8 cellular contexts compared by ENCODE assay signal in genomic region chr12:96578526-96579125, GRCh38.
DNase-seq lines count a peak whose midpoint lies in the region; ATAC-seq and TF ChIP-seq lines count a peak whose summit lies in the region.

No MANE protein-coding gene starts in this region.

- no peak overlapping the region for H3K4me3 Mint-ChIP-seq in activated CD4-positive, alpha-beta T cell treated with anti-CD3 and anti-CD28 coated beads for 36 hours

- H3K4me1 ChIP-seq in breast epithelium (no peaks in the 10 kb centered on the region), right lobe of liver (no peaks in the 10 kb centered on the region)

- intact Hi-C loops in activated CD4-positive, alpha-beta T cell treated with anti-CD3 and anti-CD28 coated beads for 36 hours (cut with DNase I, micrococcal nuclease), result loop anchor here (1.0 to 10.0 kb wide), 9 partner anchors 142 to 1819 kb away; no protein-coding TSS in a partner anchor
- intact Hi-C loops in breast epithelium (cut with DNase I; ENCODE audit: low total_unique reads), result no loop called here
- intact Hi-C loops in right lobe of liver (cut with DNase I), result no loop called here

- no peak for DNase-seq in activated CD4-positive, alpha-beta T cell treated with anti-CD3 and anti-CD28 coated beads for 36 hours
- no peak for DNase-seq in activated CD4-positive, alpha-beta T cell treated with anti-CD3 and anti-CD28 coated beads, Interleukin-2, amount 50 U/mL, for 4 hours
- DNase-seq in HT-29 (ENCODE audit: low spot score), result peak; percentile 54
- peak; percentile 73 for DNase-seq in NCI-H774 (lab: John Stamatoyannopoulos, UW)
- no peak for DNase-seq in breast epithelium (ENCODE audit: low spot score in 2 of 2)
- no peak for DNase-seq in right lobe of liver
- no peak for DNase-seq in occipital lobe (lab: John Stamatoyannopoulos, UW)

- no peak overlapping the region for H3K4me3 ChIP-seq in breast epithelium
- H3K4me3 ChIP-seq in right lobe of liver, result no peak overlapping the region

- TF ChIP-seq CTCF in breast epithelium (IDR thresholded peaks at IDR 0.05) (peak in 2 of 3 donors; percentile 50 to 64), right lobe of liver (IDR thresholded peaks at IDR 0.05) (peak; percentile 57 to 71 (median 62))

- H3K27ac Mint-ChIP-seq in activated CD4-positive, alpha-beta T cell treated with anti-CD3 and anti-CD28 coated beads for 36 hours, result no peak overlapping the region

- TF ChIP-seq POLR2A in breast epithelium (IDR thresholded peaks at IDR 0.05) (no peak), right lobe of liver (IDR thresholded peaks at IDR 0.05) (no peak)

- H3K9me3 ChIP-seq in breast epithelium (no peaks in the 10 kb centered on the region), right lobe of liver (no peaks in the 10 kb centered on the region)

- CTCF ChIA-PET in activated CD4-positive, alpha-beta T cell treated with anti-CD3 and anti-CD28 coated beads for 36 hours (lab: Charles Lee), result interaction anchor here (0.9 to 5.5 kb wide), 9 partner anchors 10 to 1382 kb away, joined by 3 to 24 read pairs (median 3); no protein-coding TSS in a partner anchor

- no peak overlapping the region for H3K27ac ChIP-seq in breast epithelium
- H3K27ac ChIP-seq in right lobe of liver, result no peak overlapping the region

- no peaks in the 10 kb centered on the region for H3K4me1 Mint-ChIP-seq in activated CD4-positive, alpha-beta T cell treated with anti-CD3 and anti-CD28 coated beads for 36 hours

- peak; percentile 86 for ATAC-seq in activated CD4-positive, alpha-beta T cell treated with anti-CD3 and anti-CD28 coated beads for 36 hours
- peak; percentile 94 for ATAC-seq in GM21619 (IDR thresholded peaks at IDR 0.05; ENCODE audit: unreplicated experiment)
- ATAC-seq in right lobe of liver, result peak; percentile 73 to 83 (median 78)

- no peaks in the 10 kb centered on the region for H3K36me3 Mint-ChIP-seq in activated CD4-positive, alpha-beta T cell treated with anti-CD3 and anti-CD28 coated beads for 36 hours (ENCODE audit: low read depth)

- no peaks in the 10 kb centered on the region for H3K9me3 Mint-ChIP-seq in activated CD4-positive, alpha-beta T cell treated with anti-CD3 and anti-CD28 coated beads for 36 hours (ENCODE audit: low read depth)

- H3K27me3 ChIP-seq in breast epithelium (no peaks in the 10 kb centered on the region), right lobe of liver (no peaks in the 10 kb centered on the region)

- 0% methylated on average over 3 of the region's 3 CpGs for WGBS in right lobe of liver (ENCODE audit: insufficient coverage, low coverage, low lambda C conversion rate, missing lambda C conversion rate)

- H3K36me3 ChIP-seq in breast epithelium (no peaks in the 10 kb centered on the region), right lobe of liver (no peaks in the 10 kb centered on the region)

- POLR2A ChIA-PET in activated CD4-positive, alpha-beta T cell treated with anti-CD3 and anti-CD28 coated beads for 36 hours (lab: Charles Lee), result no interaction called here

- peaks cover 5% of the 10 kb centered on the region for H3K27me3 Mint-ChIP-seq in activated CD4-positive, alpha-beta T cell treated with anti-CD3 and anti-CD28 coated beads for 36 hours

Comparison
In these comparisons a context has a peak if more than half of its experiments do, and no peak if none do; other contexts are left out.
1. DNase-seq: peak in HT-29 (single experiment) and NCI-H774 (single experiment); none in activated CD4-positive, alpha-beta T cell treated with anti-CD3 and anti-CD28 coated beads for 36 hours (single experiment), activated CD4-positive, alpha-beta T cell treated with anti-CD3 and anti-CD28 coated beads, Interleukin-2, amount 50 U/mL, for 4 hours (0 of 2), breast epithelium (0 of 2), right lobe of liver (0 of 3) and occipital lobe (single experiment).
2. intact Hi-C loops: an anchor here in activated CD4-positive, alpha-beta T cell treated with anti-CD3 and anti-CD28 coated beads for 36 hours (1.0 to 10.0 kb wide); none called in breast epithelium and right lobe of liver.
3. Peak in every context shown above with its lines, with median percentiles within 50 percentile points of each other: ATAC-seq.